In genomic region chr10:105691811-105692210, GRCh38 we compare ENCODE assay signal across 9 cellular contexts.
DNase-seq lines count a peak whose midpoint lies in the region; ATAC-seq and TF ChIP-seq lines count a peak whose summit lies in the region.
"Had no signal": no experiment of that assay in that cellular context is flagged by ENCODE, and none has a peak within 500 bp of the region (broad histone marks: within the 10 kb centered on the region; RNA-seq: fewer than 3 reads in every experiment).

No MANE protein-coding gene starts in this region.

- WGBS in body of pancreas, 2 donors: 48 to 74% methylated on average over 1 of the region's 1 CpG

- no peak overlapping the region for H3K4me2 ChIP-seq in neural progenitor cell

- intact Hi-C loops in body of pancreas (cut with DNase I): no loop called here

- no peaks in the 10 kb centered on the region for H3K79me2 ChIP-seq in neural progenitor cell (ENCODE audit: low read depth)

- H3K27me3 Mint-ChIP-seq in neural progenitor cell (ENCODE audit: insufficient read depth, low read depth): no peaks in the 10 kb centered on the region

- no peak overlapping the region for H3K4me3 Mint-ChIP-seq in neural progenitor cell

- H3K36me3 ChIP-seq in body of pancreas (replicated peaks in 1 of 2; ENCODE audit: insufficient read depth in 1 of 2, low read depth in 2 of 2) (no peaks in the 10 kb centered on the region), neural progenitor cell (no peaks in the 10 kb centered on the region)
- H3K36me3 ChIP-seq: suprapubic skin had no signal

- no peak for ATAC-seq in body of pancreas

- H3F3A ChIP-seq in neural progenitor cell (ENCODE audit: low read depth): no peaks in the 10 kb centered on the region

- no peak overlapping the region for H3K27ac Mint-ChIP-seq in neural progenitor cell

- H3K4me3 ChIP-seq in body of pancreas (no peak overlapping the region), neural progenitor cell (no peak overlapping the region)
- H3K4me3 ChIP-seq: suprapubic skin had no signal

- H3K27ac ChIP-seq in body of pancreas (no peak overlapping the region), neural progenitor cell (no peak overlapping the region)
- H3K27ac ChIP-seq: suprapubic skin had no signal

- H2AFZ ChIP-seq in neural progenitor cell (replicated peaks): no peak overlapping the region

- no peaks in the 10 kb centered on the region for H3K9me3 ChIP-seq in body of pancreas
- no peaks in the 10 kb centered on the region for H3K9me3 ChIP-seq in neural progenitor cell (ENCODE audit: low read depth)
- H3K9me3 ChIP-seq: suprapubic skin had no signal

- H4K20me1 ChIP-seq in neural progenitor cell (ENCODE audit: low read depth): no peaks in the 10 kb centered on the region

- DNase-seq in GM13977 (ENCODE audit: low spot score): no peak
- DNase-seq in NCI-H1048 (lab: John Stamatoyannopoulos, UW): peak; percentile 41
- DNase-seq in body of pancreas: peak in 1 of 4 donors; percentile 6
- peak; percentile 79 for DNase-seq in neural progenitor cell (ENCODE audit: low spot score)
- DNase-seq in activated CD4-positive, alpha-beta T cell treated with anti-CD3 and anti-CD28 coated beads, Interleukin-2, amount 50 U/mL, for 1 hour: no peak
- no peak for DNase-seq in activated gamma-delta T cell treated with Interleukin-2 at 50 U/mL for 16 hours
- DNase-seq in SIG-M5 (lab: John Stamatoyannopoulos, UW): no peak
- DNase-seq: stimulated activated CD4-positive, alpha-beta T cell treated with anti-CD3 and anti-CD28 coated beads, Interleukin-1b, Interleukin-23, amount 100 ng/mL, for 48 hours had no signal

- H3K9me3 Mint-ChIP-seq in neural progenitor cell: peaks cover 2% of the 10 kb centered on the region

- peak; percentile 28 for TF ChIP-seq CTCF in GM13977 (IDR thresholded peaks at IDR 0.05; ENCODE audit: extremely low read depth, insufficient read depth, missing control alignments)
- TF ChIP-seq CTCF in body of pancreas (IDR thresholded peaks at IDR 0.05): peak in 6 of 7 experiments; percentile 25 to 48 (median 40)
- peak; percentile 79 for TF ChIP-seq CTCF in neural progenitor cell (IDR thresholded peaks at IDR 0.05)

- H3K9ac ChIP-seq in neural progenitor cell: no peak overlapping the region

- H3K27me3 ChIP-seq in body of pancreas (no peaks in the 10 kb centered on the region), neural progenitor cell (no peaks in the 10 kb centered on the region)
- H3K27me3 ChIP-seq: suprapubic skin had no signal

- no peak for TF ChIP-seq POLR2A in body of pancreas (IDR thresholded peaks at IDR 0.05)

- no peaks in the 10 kb centered on the region for H3K4me1 Mint-ChIP-seq in neural progenitor cell

- in situ Hi-C loops in GM13977 (cut with MboI; ENCODE audit: low pct_unique_long_range_greater_than_20kb, low sequenced_read_pairs, unreplicated experiment): no loop called here

- no peaks in the 10 kb centered on the region for H3K36me3 Mint-ChIP-seq in neural progenitor cell

- H3K4me1 ChIP-seq in body of pancreas (peaks cover 40% of the 10 kb centered on the region), neural progenitor cell (peaks cover 5% of the 10 kb centered on the region)
- H3K4me1 ChIP-seq: suprapubic skin had no signal

Comparison
In these comparisons a context has a peak if more than half of its experiments do, and no peak if none do; other contexts are left out.
1. DNase-seq: peak in NCI-H1048 (single experiment) and neural progenitor cell (single experiment); none in GM13977 (single experiment), activated CD4-positive, alpha-beta T cell treated with anti-CD3 and anti-CD28 coated beads, Interleukin-2, amount 50 U/mL, for 1 hour (single experiment), activated gamma-delta T cell treated with Interleukin-2 at 50 U/mL for 16 hours (single experiment) and SIG-M5 (single experiment).
2. CTCF ChIP-seq: peak in every context shown above with its lines; median percentile 79 in neural progenitor cell; 40 in body of pancreas; 28 in GM13977.